In genomic region chr17:29588017-29588557, GRCh38 we compare ENCODE assay signal across 8 cellular contexts.
DNase-seq lines count a peak whose midpoint lies in the region; FAIRE-seq and TF ChIP-seq lines count a peak whose summit lies in the region.

No MANE protein-coding gene starts in this region.

- no peaks in the 10 kb centered on the region for H3K36me3 Mint-ChIP-seq in T-helper 1 cell treated with Interleukin-12 subunit alpha and Interleukin-12 subunit beta and Interleukin-4 antibody, amounts not matched to agents 30 μg/mL and 1 μg/mL, for 36 hours (ENCODE audit: low read depth)

- DNase-seq in fibroblast of mammary gland (ENCODE audit: low read depth) (no peak), activated gamma-delta T cell (lab: John Stamatoyannopoulos, UW) (no peak), NCI-H82 (lab: John Stamatoyannopoulos, UW) (no peak), RCC 7860 (ENCODE audit: low spot score) (no peak), AML-193 (lab: John Stamatoyannopoulos, UW) (no peak)

- H3K9me3 Mint-ChIP-seq in T-helper 1 cell treated with Interleukin-12 subunit alpha and Interleukin-12 subunit beta and Interleukin-4 antibody, amounts not matched to agents 30 μg/mL and 1 μg/mL, for 36 hours = no peaks in the 10 kb centered on the region

- H3K36me3 ChIP-seq in rectal smooth muscle tissue (ENCODE audit: control insufficient read depth, insufficient read depth, low read length) = no peaks in the 10 kb centered on the region

- H3K27ac Mint-ChIP-seq in T-helper 1 cell treated with Interleukin-12 subunit alpha and Interleukin-12 subunit beta and Interleukin-4 antibody, amounts not matched to agents 30 μg/mL and 1 μg/mL, for 36 hours = peak overlapping the region; percentile 83

- H3K27me3 ChIP-seq in rectal smooth muscle tissue (ENCODE audit: control insufficient read depth, insufficient read depth, low read length) = no peaks in the 10 kb centered on the region

- H3K4me3 Mint-ChIP-seq in T-helper 1 cell treated with Interleukin-12 subunit alpha and Interleukin-12 subunit beta and Interleukin-4 antibody, amounts not matched to agents 30 μg/mL and 1 μg/mL, for 36 hours = peak overlapping the region; percentile 88

- no peaks in the 10 kb centered on the region for H3K27me3 Mint-ChIP-seq in T-helper 1 cell treated with Interleukin-12 subunit alpha and Interleukin-12 subunit beta and Interleukin-4 antibody, amounts not matched to agents 30 μg/mL and 1 μg/mL, for 36 hours (ENCODE audit: low read depth)

- TF ChIP-seq CTCF in fibroblast of mammary gland (conservative IDR thresholded peaks at IDR 0.05; ENCODE audit: control insufficient read depth, insufficient read depth, low read depth, low read length) = no peak

- peak overlapping the region; percentile 67 for H3K9ac ChIP-seq in rectal smooth muscle tissue (ENCODE audit: low read length)

- peaks cover 30% of the 10 kb centered on the region for H3K4me1 ChIP-seq in rectal smooth muscle tissue (ENCODE audit: control insufficient read depth, insufficient read depth, low read length)

- H3K4me3 ChIP-seq in GM08714 (ENCODE audit: low read length) = peak overlapping the region; percentile 61
- H3K4me3 ChIP-seq in fibroblast of mammary gland (ENCODE audit: control insufficient read depth, low read depth, low read length) = peak overlapping the region; percentile 75
- H3K4me3 ChIP-seq in rectal smooth muscle tissue (ENCODE audit: low read length) = peak overlapping the region; percentile 85

- peak overlapping the region; percentile 64 for H3K27ac ChIP-seq in rectal smooth muscle tissue (ENCODE audit: low read depth, low read length)

- H3K4me1 Mint-ChIP-seq in T-helper 1 cell treated with Interleukin-12 subunit alpha and Interleukin-12 subunit beta and Interleukin-4 antibody, amounts not matched to agents 30 μg/mL and 1 μg/mL, for 36 hours (ENCODE audit: low read depth) = peaks cover 55% of the 10 kb centered on the region

- FAIRE-seq in RCC 7860 (lab: Jason Lieb, UNC) = no peak
